In genomic region chr14:63421226-63421625, GRCh38 we compare ENCODE assay signal across 21 cellular contexts.
"Had no signal": no experiment of that assay in that cellular context is flagged by ENCODE, and none has a peak within 500 bp of the region (broad histone marks: within the 10 kb centered on the region; RNA-seq: fewer than 3 reads in every experiment).

No MANE protein-coding gene starts in this region.

- DNase-seq: cortex of kidney; effector memory CD4-positive, alpha-beta T cell; foreskin melanocyte; head of caudate nucleus; kidney; left cardiac atrium; left ventricle myocardium inferior; lower lobe of right lung; nephron progenitor cell; psoas muscle; stimulated activated CD4-positive, alpha-beta T cell treated with anti-CD3 and anti-CD28 coated beads, Interleukin-2, amount 100 ng/mL, for 48 hours; stimulated activated naive CD8-positive, alpha-beta T cell treated with anti-CD3 and anti-CD28 coated beads, Interleukin-15, Interleukin-2, amounts not matched to agents 100 U/mL and 50 U/mL, for 24 hours; thyroid gland; uterus had no signal

- H3K4me3 Mint-ChIP-seq: memory B cell, mesothelial cell of epicardium, nephron progenitor cell, type B pancreatic cell had no signal

- H3K9me3 Mint-ChIP-seq: memory B cell, mesothelial cell of epicardium, type B pancreatic cell had no signal

- ATAC-seq: esophagus mucosa; left cardiac atrium; lower lobe of right lung; stimulated activated naive CD8-positive, alpha-beta T cell treated with anti-CD3 and anti-CD28 coated beads, Interleukin-15, Interleukin-2, amounts not matched to agents 100 U/mL and 50 U/mL, for 24 hours had no signal

- H3K27ac Mint-ChIP-seq: memory B cell, mesothelial cell of epicardium, nephron progenitor cell, type B pancreatic cell had no signal

- H3K4me3 ChIP-seq: hepatocyte, left ventricle myocardium inferior, lower lobe of right lung, psoas muscle, smooth muscle cell, suprapubic skin, thyroid gland, uterus had no signal
